8 cellular contexts compared by ENCODE assay signal in the genomic region with DNA sequence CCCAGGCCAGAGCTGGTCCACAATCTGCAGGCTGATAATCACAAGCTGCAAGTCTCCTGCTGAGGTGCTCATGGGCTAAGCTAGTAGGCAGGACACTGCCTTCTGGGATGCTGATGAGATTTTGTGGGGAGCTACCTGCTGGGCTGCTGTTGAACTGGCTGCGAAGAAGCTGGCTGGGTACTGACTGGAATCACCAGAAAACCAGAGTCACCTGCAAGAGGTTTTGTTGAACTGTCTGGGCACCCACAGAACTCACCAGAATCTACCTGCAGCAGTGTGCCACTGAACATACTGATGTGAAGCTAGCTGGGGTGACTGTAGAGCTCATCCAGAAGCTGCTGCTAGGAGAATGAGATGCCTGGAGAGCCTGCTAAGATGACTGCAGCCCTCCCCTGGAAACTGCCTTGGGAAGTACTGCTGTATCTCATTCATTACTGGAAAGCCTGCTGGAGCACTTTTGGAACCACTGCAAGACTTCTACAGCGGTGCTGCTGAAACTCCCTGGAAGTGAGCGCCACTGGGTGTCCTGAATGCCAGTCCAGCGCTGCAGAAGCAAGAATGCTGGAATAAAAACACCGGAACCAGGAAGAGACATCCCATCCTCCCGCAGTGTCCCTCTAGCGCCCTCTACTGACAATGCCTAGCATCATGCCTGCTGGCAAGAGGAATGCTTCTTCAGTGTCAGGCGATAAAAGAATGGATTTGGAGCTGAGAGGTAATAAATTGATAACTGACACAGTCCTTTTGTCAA.
A peak's percentile ranks its signal among the peaks of the same experiment; 100 is the strongest.
DNase-seq lines count a peak whose midpoint lies in the region; ATAC-seq and TF ChIP-seq lines count a peak whose summit lies in the region.

No MANE protein-coding gene starts in this region.

- peak overlapping the region; percentile 19 to 24 for H3K27ac Mint-ChIP-seq in T-cell

- DNase-seq in C1 segment of cervical spinal cord (lab: John Stamatoyannopoulos, UW), result peak in 11 of 14 donors; percentile 19 to 66 (median 53)
- DNase-seq in NCI-H1092 treated with DMSO at 0.1 percent for 48 hours (lab: John Stamatoyannopoulos, UW), result peak; percentile 50
- peak in 21 of 34 experiments; percentile 4 to 40 (median 21) for DNase-seq in T-cell
- DNase-seq in cardiac fibroblast (ENCODE audit: low read depth in 2 of 2), result peak; percentile 90
- DNase-seq in inferior parietal cortex (ENCODE audit: extremely low spot score), result peak; percentile 92
- DNase-seq in stimulated activated CD4-positive, alpha-beta T cell treated with anti-CD3 and anti-CD28 coated beads, Interleukin-12 subunit alpha, Interleukin-12 subunit beta, amount 100 ng/mL, for 24 hours (ENCODE audit: low read depth in 2 of 2), result peak; percentile 17 to 35

- no peak overlapping the region for H3K4me3 Mint-ChIP-seq in T-cell

- ATAC-seq in GM19463 (IDR thresholded peaks at IDR 0.05; ENCODE audit: unreplicated experiment), result peak; percentile 66
- peak in 2 of 4 experiments; percentile 27 to 44 for ATAC-seq in T-cell (replicated peaks in 1 of 4)
- no peak for ATAC-seq in GM21528 (IDR thresholded peaks at IDR 0.05; ENCODE audit: low FRiP score, unreplicated experiment)

- no peaks in the 10 kb centered on the region for H3K36me3 Mint-ChIP-seq in T-cell

- peak; percentile 100 for TF ChIP-seq CTCF in cardiac fibroblast (IDR thresholded peaks at IDR 0.05; ENCODE audit: low read depth, low read length)

- POLR2A ChIA-PET in T-cell (lab: Charles Lee), result no interaction called here

- H3K9me3 Mint-ChIP-seq in T-cell, result peaks cover 4 to 17% (median 10%) of the 10 kb centered on the region in 3 donors

- CTCF ChIA-PET in T-cell (lab: Charles Lee), result interaction anchor here (0.6 to 2.4 kb wide), 14 partner anchors 10 to 276 kb away, joined by 3 to 9 read pairs (median 4); no protein-coding TSS in a partner anchor

- peak overlapping the region; percentile 1 to 28 for H3K4me3 ChIP-seq in cardiac fibroblast (replicated peaks in 1 of 2; ENCODE audit: low read depth in 2 of 2, low read length in 2 of 2)

- peaks cover 0 to 3% of the 10 kb centered on the region in 2 donors for H3K27me3 Mint-ChIP-seq in T-cell

- no peaks in the 10 kb centered on the region for H3K4me1 Mint-ChIP-seq in T-cell

Comparison
In these comparisons a context has a peak if more than half of its experiments do, and no peak if none do; other contexts are left out.
1. DNase-seq: peak in every context shown above with its lines; median percentile 92 in inferior parietal cortex; 90 in cardiac fibroblast; 53 in C1 segment of cervical spinal cord; 50 in NCI-H1092 treated with DMSO at 0.1 percent for 48 hours; 26 in stimulated activated CD4-positive, alpha-beta T cell treated with anti-CD3 and anti-CD28 coated beads, Interleukin-12 subunit alpha, Interleukin-12 subunit beta, amount 100 ng/mL, for 24 hours; 21 in T-cell.